In genomic region chr13:36026556-36026955, GRCh38 we compare ENCODE assay signal across 24 cellular contexts.
DNase-seq lines count a peak whose midpoint lies in the region; ATAC-seq and TF ChIP-seq lines count a peak whose summit lies in the region.
"Had no signal": no experiment of that assay in that cellular context is flagged by ENCODE, and none has a peak within 500 bp of the region (broad histone marks: within the 10 kb centered on the region; RNA-seq: fewer than 3 reads in every experiment).

No MANE protein-coding gene starts in this region.

- H3K4me3 ChIP-seq in fibroblast of mammary gland (ENCODE audit: control insufficient read depth, low read depth, low read length) (no peak overlapping the region), breast epithelium (no peak overlapping the region)
- H3K4me3 ChIP-seq: GM12878, HAP-1, MG63, SK-N-MC had no signal

- TF ChIP-seq CTCF in fibroblast of mammary gland (conservative IDR thresholded peaks at IDR 0.05; ENCODE audit: control insufficient read depth, insufficient read depth, low read depth, low read length), result no peak
- no peak for TF ChIP-seq CTCF in breast epithelium (IDR thresholded peaks at IDR 0.05)

- no peak for ATAC-seq in HG03469 (IDR thresholded peaks at IDR 0.05; ENCODE audit: unreplicated experiment)
- ATAC-seq: GM12878 had no signal

- H3K4me1 ChIP-seq in breast epithelium, result peaks cover 0 to 5% of the 10 kb centered on the region in 2 donors

- no peaks in the 10 kb centered on the region for H3K36me3 ChIP-seq in breast epithelium
- H3K36me3 ChIP-seq: HAP-1, MG63 had no signal

- H3K27me3 ChIP-seq in breast epithelium, result no peaks in the 10 kb centered on the region
- H3K27me3 ChIP-seq: MG63 had no signal

- H3K9me3 ChIP-seq in breast epithelium, result no peaks in the 10 kb centered on the region
- H3K9me3 ChIP-seq: MG63 had no signal

- intact Hi-C loops in breast epithelium (cut with DNase I; ENCODE audit: low total_unique reads), result no loop called here

- peak; percentile 15 for DNase-seq in EH (ENCODE audit: low read depth)
- peak; percentile 40 for DNase-seq in NCI-H146 treated with DMSO at 0.1 percent for 48 hours (lab: John Stamatoyannopoulos, UW; ENCODE audit: unreplicated experiment)
- peak; percentile 33 for DNase-seq in NCI-H69 (lab: John Stamatoyannopoulos, UW)
- peak; percentile 15 for DNase-seq in fibroblast of mammary gland (ENCODE audit: low read depth)
- DNase-seq in breast epithelium (ENCODE audit: low spot score in 2 of 2), result no peak
- no peak for DNase-seq in NCI-H526 (lab: John Stamatoyannopoulos, UW)
- DNase-seq in MV-4-11 (lab: John Stamatoyannopoulos, UW), result no peak
- DNase-seq: C1 segment of cervical spinal cord, EL, IMR-90, Karpas-422, MG63, NCI-H1092, NCI-H187 treated with DMSO at 0.1 percent for 48 hours, NCI-H345, NCI-H524 treated with DMSO at 0.1 percent for 48 hours, OCI-M1, SHP77, T-helper 1 cell, T1000 had no signal

- no peak overlapping the region for H3K27ac ChIP-seq in breast epithelium
- H3K27ac ChIP-seq: SK-N-MC had no signal

- no peak for TF ChIP-seq POLR2A in breast epithelium (IDR thresholded peaks at IDR 0.05)

Comparison
In these comparisons a context has a peak if more than half of its experiments do, and no peak if none do; other contexts are left out.
1. DNase-seq: peak in EH (single experiment), NCI-H146 treated with DMSO at 0.1 percent for 48 hours (single experiment), NCI-H69 (single experiment) and fibroblast of mammary gland (single experiment); none in breast epithelium (0 of 2), NCI-H526 (0 of 2) and MV-4-11 (single experiment).